ENCODE assay signal across 16 cellular contexts in genomic region chr9:18668944-18669343, GRCh38.
DNase-seq lines count a peak whose midpoint lies in the region; TF ChIP-seq lines count a peak whose summit lies in the region.
"Had no signal": no experiment of that assay in that cellular context is flagged by ENCODE, and none has a peak within 500 bp of the region (broad histone marks: within the 10 kb centered on the region; RNA-seq: fewer than 3 reads in every experiment).

No MANE protein-coding gene starts in this region.

- H3K36me3 Mint-ChIP-seq in type B pancreatic cell, result peaks cover 8% of the 10 kb centered on the region
- H3K36me3 Mint-ChIP-seq: memory B cell had no signal

- H3K4me3 Mint-ChIP-seq in type B pancreatic cell, result no peak overlapping the region
- H3K4me3 Mint-ChIP-seq: memory B cell, nephron had no signal

- no peaks in the 10 kb centered on the region for H3K9me3 Mint-ChIP-seq in type B pancreatic cell
- H3K9me3 Mint-ChIP-seq: nephron had no signal

- no peaks in the 10 kb centered on the region for H3K27me3 Mint-ChIP-seq in type B pancreatic cell

- H3K27ac Mint-ChIP-seq in type B pancreatic cell, result peak overlapping the region; percentile 56
- H3K27ac Mint-ChIP-seq: memory B cell, nephron had no signal

- no peak for TF ChIP-seq CTCF in type B pancreatic cell (conservative IDR thresholded peaks at IDR 0.05)

- DNase-seq in NCI-H2107 treated with DMSO at 0.1 percent for 48 hours (lab: John Stamatoyannopoulos, UW; ENCODE audit: unreplicated experiment) (peak; percentile 26), NCI-H2107 (lab: John Stamatoyannopoulos, UW) (no peak), NCI-H774 (lab: John Stamatoyannopoulos, UW) (peak; percentile 76), iPS-NIHi11 (ENCODE audit: low spot score) (peak; percentile 36), type B pancreatic cell (ENCODE audit: extremely low spot score, unreplicated experiment) (no peak), NCI-H446 treated with DMSO at 0.1 percent for 48 hours (lab: John Stamatoyannopoulos, UW) (no peak), NCI-H1436 (lab: John Stamatoyannopoulos, UW) (no peak), medulla oblongata (ENCODE audit: extremely low spot score) (no peak)
- DNase-seq: activated effector memory CD4-positive, alpha-beta T cell treated with anti-CD3 and anti-CD28 coated beads, Interleukin-2, amount 50 U/mL, for 16 hours; cerebellar nuclear complex; foreskin fibroblast; SHP77 treated with DMSO at 0.1 percent for 48 hours; stimulated activated CD4-positive, alpha-beta T cell treated with anti-CD3 and anti-CD28 coated beads, Interleukin-15, amount 100 ng/mL, for 24 hours; stimulated activated naive CD8-positive, alpha-beta T cell treated with anti-CD3 and anti-CD28 coated beads, Interleukin-15, Interleukin-2, amounts not matched to agents 100 U/mL and 50 U/mL, for 24 hours had no signal

- H3K4me1 Mint-ChIP-seq in type B pancreatic cell (ENCODE audit: unreplicated experiment), result peaks cover 5% of the 10 kb centered on the region
- H3K4me1 Mint-ChIP-seq: memory B cell had no signal

Comparison
In these comparisons a context has a peak if more than half of its experiments do, and no peak if none do; other contexts are left out.
1. DNase-seq: peak in NCI-H2107 treated with DMSO at 0.1 percent for 48 hours (single experiment), NCI-H774 (single experiment) and iPS-NIHi11 (single experiment); none in NCI-H2107 (single experiment), type B pancreatic cell (single experiment), NCI-H446 treated with DMSO at 0.1 percent for 48 hours (single experiment), NCI-H1436 (single experiment) and medulla oblongata (single experiment).